1 cellular context compared by ENCODE assay signal in genomic region chr6:116280161-116280959, GRCh38.
TF ChIP-seq lines count a peak whose summit lies in the region.

No MANE protein-coding gene starts in this region.

TF ChIP-seq in HEK293, 187 proteins besides CTCF, POLR2A, EP300 and RAD21 (continued from another document):
- no peak for TF ChIP-seq ZNF175 (tag by site-specific recombination; IDR thresholded peaks at IDR 0.05)
- TF ChIP-seq ZSCAN23 (tag by site-specific recombination; IDR thresholded peaks at IDR 0.05), result no peak
- TF ChIP-seq ZFP37 (tag by site-specific recombination; IDR thresholded peaks at IDR 0.05), result no peak
- TF ChIP-seq ZBTB7A (tag by site-specific recombination; IDR thresholded peaks at IDR 0.05; ENCODE audit: low read depth), result no peak
- peak; percentile 73 for TF ChIP-seq YY1 (tag by site-specific recombination; IDR thresholded peaks at IDR 0.05)
- TF ChIP-seq GLI4 (tag by site-specific recombination; IDR thresholded peaks at IDR 0.05), result no peak
- TF ChIP-seq ZNF776 (tag by site-specific recombination; IDR thresholded peaks at IDR 0.05; ENCODE audit: borderline replicate concordance), result no peak
- TF ChIP-seq PRDM10 (tag by site-specific recombination; IDR thresholded peaks at IDR 0.05), result peak; percentile 41; the same call in 1 of the 2 replicates
- 0 out of 2 replicates have a peak, but pooled peaks have one; percentile 29 for TF ChIP-seq ZNF335 (tag by site-specific recombination; conservative IDR thresholded peaks at IDR 0.05)
- TF ChIP-seq ZNF174 (tag by site-specific recombination; IDR thresholded peaks at IDR 0.05), result no peak
- TF ChIP-seq ZNF529 (tag by site-specific recombination; IDR thresholded peaks at IDR 0.05; ENCODE audit: insufficient replicate concordance), result no peak
